8 cellular contexts compared by ENCODE assay signal in genomic region chr1:210584439-210585113, GRCh38.
DNase-seq lines count a peak whose midpoint lies in the region; ATAC-seq and TF ChIP-seq lines count a peak whose summit lies in the region.

No MANE protein-coding gene starts in this region.

- no peaks in the 10 kb centered on the region for H3F3A ChIP-seq in smooth muscle cell (ENCODE audit: low read depth)

- no peaks in the 10 kb centered on the region for H3K27me3 ChIP-seq in smooth muscle cell (ENCODE audit: low read depth)

- no peaks in the 10 kb centered on the region for H3K4me1 ChIP-seq in smooth muscle cell (ENCODE audit: low read depth)

- no peaks in the 10 kb centered on the region for H4K20me1 ChIP-seq in smooth muscle cell (ENCODE audit: low read depth)

- H3K79me2 ChIP-seq in smooth muscle cell (ENCODE audit: low read depth): no peaks in the 10 kb centered on the region

- no peaks in the 10 kb centered on the region for H3K9me3 ChIP-seq in smooth muscle cell (replicated peaks; ENCODE audit: low read depth)

- DNase-seq in NCI-H2029 (lab: John Stamatoyannopoulos, UW) (peak; percentile 89), T1000 (lab: John Stamatoyannopoulos, UW) (peak; percentile 75), astrocyte of the cerebellum (ENCODE audit: low read depth) (peak; percentile 55), hypothalamus (lab: John Stamatoyannopoulos, UW) (peak; percentile 17 to 96 (median 78)), smooth muscle cell (lab: John Stamatoyannopoulos, UW; ENCODE audit: unreplicated experiment) (peak; percentile 17)

- H3K36me3 ChIP-seq in smooth muscle cell (ENCODE audit: low read depth): no peaks in the 10 kb centered on the region

- no peak overlapping the region for H2AFZ ChIP-seq in smooth muscle cell (ENCODE audit: low read depth)

- no peak overlapping the region for H3K9ac ChIP-seq in smooth muscle cell (ENCODE audit: low read depth)

- TF ChIP-seq CTCF in astrocyte of the cerebellum (IDR thresholded peaks at IDR 0.05; ENCODE audit: low read depth, low read length, missing control alignments) (peak; percentile 78), smooth muscle cell (IDR thresholded peaks at IDR 0.05; ENCODE audit: borderline replicate concordance, insufficient read depth, poor library complexity, severe bottlenecking) (peak; percentile 77)

- H3K4me3 ChIP-seq in astrocyte of the cerebellum (ENCODE audit: low read depth, low read length) (no peak overlapping the region), smooth muscle cell (no peak overlapping the region)

- WGBS in smooth muscle cell (ENCODE audit: low lambda C conversion rate): 10% methylated on average over 3 of the region's 3 CpGs

- H3K4me2 ChIP-seq in smooth muscle cell: no peak overlapping the region

- H3K27ac ChIP-seq in smooth muscle cell (ENCODE audit: low read depth): no peak overlapping the region

- ATAC-seq in GM18498 (IDR thresholded peaks at IDR 0.05; ENCODE audit: unreplicated experiment): peak; percentile 87
- peak; percentile 82 for ATAC-seq in HG02973 (IDR thresholded peaks at IDR 0.05; ENCODE audit: unreplicated experiment)
- no peak for ATAC-seq in HG03108 (IDR thresholded peaks at IDR 0.05; ENCODE audit: unreplicated experiment)

- in situ Hi-C loops in astrocyte of the cerebellum (cut with HindIII; ENCODE audit: low sequenced_read_pairs): no loop called here

Comparison
In these comparisons a context has a peak if more than half of its experiments do, and no peak if none do; other contexts are left out.
1. DNase-seq: peak in every context shown above with its lines; median percentile 89 in NCI-H2029; 78 in hypothalamus; 75 in T1000; 55 in astrocyte of the cerebellum; 17 in smooth muscle cell.